Comparison of ENCODE assay signal across 16 cellular contexts in the genomic region with DNA sequence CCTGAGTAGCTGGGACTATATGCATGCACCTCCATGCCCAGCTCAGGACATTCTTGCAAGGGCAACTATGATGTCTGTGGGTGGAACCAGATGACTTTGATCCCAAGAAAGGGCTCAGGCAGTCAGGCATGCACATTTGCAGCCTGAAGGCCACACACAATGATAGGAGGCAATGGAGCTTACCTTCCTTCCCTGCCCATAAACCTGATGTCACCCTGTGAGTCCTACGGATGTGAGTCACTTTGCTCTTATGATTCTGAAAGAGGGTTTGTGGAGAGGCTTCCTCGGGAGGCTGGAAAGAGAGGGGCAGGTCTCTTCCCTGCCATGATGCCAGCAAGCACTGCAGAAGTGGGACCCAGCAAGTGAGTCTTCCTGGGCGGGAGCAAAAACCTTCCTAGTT.
DNase-seq lines count a peak whose midpoint lies in the region; ATAC-seq, FAIRE-seq and TF ChIP-seq lines count a peak whose summit lies in the region.
"Had no signal": no experiment of that assay in that cellular context is flagged by ENCODE, and none has a peak within 500 bp of the region (broad histone marks: within the 10 kb centered on the region; RNA-seq: fewer than 3 reads in every experiment).

No MANE protein-coding gene starts in this region.

- TF ChIP-seq EP300 in K562 (IDR thresholded peaks at IDR 0.05; ENCODE audit: low read length) = no peak
- TF ChIP-seq EP300 in stomach (IDR thresholded peaks at IDR 0.05) = no peak

- CTCF ChIA-PET in K562 (lab: Yijun Ruan, JAX; ENCODE audit: low intra/inter-chr PET ratio) = interaction anchor here (0.6 kb wide), 1 partner anchor 679 kb away, joined by 5 read pairs; no protein-coding TSS in a partner anchor

- intact Hi-C loops in K562 (cut with micrococcal nuclease) (no loop called here), stomach (cut with DNase I; ENCODE audit: low total_unique reads) (no loop called here)

- no peaks in the 10 kb centered on the region for H4K20me1 ChIP-seq in K562 (replicated peaks; ENCODE audit: control insufficient read depth, insufficient read depth, low read length)

- ATAC-seq in K562 = peak; percentile 39; the same call in 2 of the 3 replicates
- ATAC-seq: body of pancreas, pancreas had no signal

- H3K79me2 ChIP-seq in K562 (ENCODE audit: control insufficient read depth, insufficient read depth, low read length) = no peaks in the 10 kb centered on the region

- TF ChIP-seq POLR2A in K562 (conservative IDR thresholded peaks at IDR 0.05) (no peak), stomach (IDR thresholded peaks at IDR 0.05) (no peak)

- no peak overlapping the region for H3K4me2 ChIP-seq in K562 (ENCODE audit: insufficient read depth, low read length)

- TF ChIP-seq CTCF in K562 (IDR thresholded peaks at IDR 0.05 in 2 of 3, conservative IDR thresholded peaks at IDR 0.05 in 1 of 3; ENCODE audit: insufficient read depth in 2 of 3, low read depth in 1 of 3, low read length in 3 of 3) (no peak), stomach (IDR thresholded peaks at IDR 0.05) (no peak)

- no peak overlapping the region for H3K27ac ChIP-seq in K562 (ENCODE audit: extremely low read depth, low read depth, low read length)
- no peak overlapping the region for H3K27ac ChIP-seq in stomach
- H3K27ac ChIP-seq: body of pancreas, pancreas, VCaP had no signal

- FAIRE-seq in K562 (lab: Jason Lieb, UNC) = no peak
- FAIRE-seq: pancreas had no signal

- BruUV-seq in K562 (replicated peaks; lab: Mats Ljungman, UMichigan) = no TSS peak

- H3K4me1 ChIP-seq in K562 (replicated peaks in 1 of 2; ENCODE audit: control insufficient read depth in 2 of 2, insufficient read depth in 2 of 2, low read length in 2 of 2) (peaks cover 0 to 20% of the 10 kb centered on the region in 2 experiments; a peak in 4 of 5 replicates), stomach (no peaks in the 10 kb centered on the region)
- H3K4me1 ChIP-seq: body of pancreas, pancreas had no signal

- H2AFZ ChIP-seq in K562 (ENCODE audit: low read depth, low read length) = peak overlapping the region; percentile 10; the same call in 1 of the 2 replicates

- in situ Hi-C loops in K562 (cut with MboI) = no loop called here

- H3K9me1 ChIP-seq in K562 (ENCODE audit: control insufficient read depth, insufficient read depth, low read length) = no peaks in the 10 kb centered on the region

- WGBS in K562 (ENCODE audit: insufficient coverage, low coverage, missing lambda C conversion rate) = 39% methylated on average over 3 of the region's 3 CpGs
- WGBS in stomach, 5 donors = 73 to 92% (median 89%) methylated on average over 2 to 3 of the region's 3 CpGs

- H3K9me3 ChIP-seq in K562 (replicated peaks; ENCODE audit: control insufficient read depth, insufficient read depth, low read depth, low read length) (no peaks in the 10 kb centered on the region), stomach (no peaks in the 10 kb centered on the region)
- H3K9me3 ChIP-seq: body of pancreas, pancreas had no signal

- no peak for TF ChIP-seq RAD21 in K562 (CRISPR knock-in tag; conservative IDR thresholded peaks at IDR 0.05 in 1 of 2, IDR thresholded peaks at IDR 0.05 in 1 of 2)

- no peak overlapping the region; a peak in 1 of 4 replicates for H3K9ac ChIP-seq in K562 (ENCODE audit: insufficient read depth in 1 of 2, low read depth in 2 of 2, low read length in 2 of 2)

- no peaks in the 10 kb centered on the region for H3K36me3 ChIP-seq in K562 (ENCODE audit: control insufficient read depth, insufficient read depth, low read length)
- no peaks in the 10 kb centered on the region for H3K36me3 ChIP-seq in stomach
- H3K36me3 ChIP-seq: pancreas had no signal

- POLR2A ChIA-PET in K562 (lab: Yijun Ruan, JAX) = interaction anchor here (0.6 kb wide), 2 partner anchors 35 to 48 kb away, joined by 3 read pairs; no protein-coding TSS in a partner anchor

- H3K4me3 ChIP-seq in K562 = no peak overlapping the region
- H3K4me3 ChIP-seq in stomach = no peak overlapping the region
- H3K4me3 ChIP-seq: body of pancreas, pancreas had no signal

- H3K27me3 ChIP-seq in K562 (ENCODE audit: control insufficient read depth in 2 of 2, insufficient read depth in 2 of 2, low read length in 2 of 2) = no peaks in the 10 kb centered on the region
- no peaks in the 10 kb centered on the region for H3K27me3 ChIP-seq in stomach
- H3K27me3 ChIP-seq: body of pancreas, pancreas had no signal

- peak; percentile 52 for DNase-seq in EL
- peak; percentile 95 for DNase-seq in M059J (ENCODE audit: low read depth)
- DNase-seq in K562 (ENCODE audit: extremely low read depth in 1 of 4, low spot score in 3 of 4) = no peak
- peak; percentile 98 for DNase-seq in kidney tubule cell (ENCODE audit: low spot score)
- no peak for DNase-seq in SHP77 treated with DMSO at 0.1 percent for 48 hours (lab: John Stamatoyannopoulos, UW)
- no peak for DNase-seq in DMS114 treated with DMSO at 0.1 percent for 48 hours (lab: John Stamatoyannopoulos, UW; ENCODE audit: unreplicated experiment)
- DNase-seq in NCI-H446 (lab: John Stamatoyannopoulos, UW) = no peak
- no peak for DNase-seq in stomach
- DNase-seq: body of pancreas, DMS153, foreskin melanocyte, immature natural killer cell, NCI-H1417, NCI-H2227 treated with DMSO at 0.1 percent for 48 hours, pancreas had no signal

TF ChIP-seq in K562, 482 proteins besides CTCF, POLR2A, EP300 and RAD21 (continues in another document):
- TF ChIP-seq ZNF586 (CRISPR knock-in tag; conservative IDR thresholded peaks at IDR 0.05) (no peak), SRSF7 (optimal IDR thresholded peaks at IDR 0.05; ENCODE audit: low read depth, low read length) (no peak), KHSRP (IDR thresholded peaks at IDR 0.05) (no peak), NFATC3 (IDR thresholded peaks at IDR 0.05) (no peak), ZBTB17 (CRISPR knock-in tag; IDR thresholded peaks at IDR 0.05) (no peak), CHCHD3 (CRISPR knock-in tag; IDR thresholded peaks at IDR 0.05) (no peak), ETV5 (CRISPR knock-in tag; IDR thresholded peaks at IDR 0.05; ENCODE audit: low read depth) (0 out of 2 replicates have a peak, but pooled peaks have one; percentile 44), ZNF589 (CRISPR knock-in tag; IDR thresholded peaks at IDR 0.05; ENCODE audit: low read depth) (peak; percentile 66; the same call in 1 of the 2 replicates), NR2C1 (IDR thresholded peaks at IDR 0.05) (no peak), NR2C1 (tag; IDR thresholded peaks at IDR 0.05) (no peak), RBM17 (IDR thresholded peaks at IDR 0.05; ENCODE audit: borderline replicate concordance, low read depth, low read length) (no peak), NEUROD1 (IDR thresholded peaks at IDR 0.05; ENCODE audit: borderline replicate concordance, low read depth, low read length, partially characterized antibody) (no peak), CSDE1 (IDR thresholded peaks at IDR 0.05) (no peak), DPF2 (IDR thresholded peaks at IDR 0.05) (0 out of 2 replicates have a peak, but pooled peaks have one; percentile 25), JUND (IDR thresholded peaks at IDR 0.05; ENCODE audit: borderline replicate concordance, low read depth, low read length) (peak; percentile 58; the same call in 1 of the 2 replicates), JUND (tag; IDR thresholded peaks at IDR 0.05; ENCODE audit: borderline replicate concordance, low read depth, low read length) (no peak; the same call in 2 of the 3 replicates), PHB2 (IDR thresholded peaks at IDR 0.05; ENCODE audit: low read depth) (no peak), MECOM (CRISPR knock-in tag; IDR thresholded peaks at IDR 0.05) (0 out of 2 replicates have a peak, but pooled peaks have one; percentile 5), EWSR1 (IDR thresholded peaks at IDR 0.05; ENCODE audit: borderline replicate concordance, low read depth, partially characterized antibody) (no peak), ZFPM2 (CRISPR knock-in tag; IDR thresholded peaks at IDR 0.05) (no peak)
- TF ChIP-seq, protein P1, sequence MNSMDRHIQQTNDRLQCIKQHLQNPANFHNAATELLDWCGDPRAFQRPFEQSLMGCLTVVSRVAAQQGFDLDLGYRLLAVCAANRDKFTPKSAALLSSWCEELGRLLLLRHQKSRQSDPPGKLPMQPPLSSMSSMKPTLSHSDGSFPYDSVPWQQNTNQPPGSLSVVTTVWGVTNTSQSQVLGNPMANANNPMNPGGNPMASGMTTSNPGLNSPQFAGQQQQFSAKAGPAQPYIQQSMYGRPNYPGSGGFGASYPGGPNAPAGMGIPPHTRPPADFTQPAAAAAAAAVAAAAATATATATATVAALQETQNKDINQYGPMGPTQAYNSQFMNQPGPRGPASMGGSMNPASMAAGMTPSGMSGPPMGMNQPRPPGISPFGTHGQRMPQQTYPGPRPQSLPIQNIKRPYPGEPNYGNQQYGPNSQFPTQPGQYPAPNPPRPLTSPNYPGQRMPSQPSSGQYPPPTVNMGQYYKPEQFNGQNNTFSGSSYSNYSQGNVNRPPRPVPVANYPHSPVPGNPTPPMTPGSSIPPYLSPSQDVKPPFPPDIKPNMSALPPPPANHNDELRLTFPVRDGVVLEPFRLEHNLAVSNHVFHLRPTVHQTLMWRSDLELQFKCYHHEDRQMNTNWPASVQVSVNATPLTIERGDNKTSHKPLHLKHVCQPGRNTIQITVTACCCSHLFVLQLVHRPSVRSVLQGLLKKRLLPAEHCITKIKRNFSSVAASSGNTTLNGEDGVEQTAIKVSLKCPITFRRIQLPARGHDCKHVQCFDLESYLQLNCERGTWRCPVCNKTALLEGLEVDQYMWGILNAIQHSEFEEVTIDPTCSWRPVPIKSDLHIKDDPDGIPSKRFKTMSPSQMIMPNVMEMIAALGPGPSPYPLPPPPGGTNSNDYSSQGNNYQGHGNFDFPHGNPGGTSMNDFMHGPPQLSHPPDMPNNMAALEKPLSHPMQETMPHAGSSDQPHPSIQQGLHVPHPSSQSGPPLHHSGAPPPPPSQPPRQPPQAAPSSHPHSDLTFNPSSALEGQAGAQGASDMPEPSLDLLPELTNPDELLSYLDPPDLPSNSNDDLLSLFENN (IDR thresholded peaks at IDR 0.05; ENCODE audit: low read depth in 2 of 2, low read length in 2 of 2) = no peak

Comparison
In these comparisons a context has a peak if more than half of its experiments do, and no peak if none do; other contexts are left out.
1. DNase-seq: peak in EL (single experiment), M059J (single experiment) and kidney tubule cell (single experiment); none in K562 (0 of 4), SHP77 treated with DMSO at 0.1 percent for 48 hours (single experiment), DMS114 treated with DMSO at 0.1 percent for 48 hours (single experiment), NCI-H446 (0 of 2) and stomach (single experiment).